In genomic region chr14:94394025-94394493, GRCh38 we compare ENCODE assay signal across 1 cellular context.
TF ChIP-seq lines count a peak whose summit lies in the region.

No MANE protein-coding gene starts in this region.

TF ChIP-seq in HepG2, 621 proteins besides CTCF, POLR2A, EP300 and RAD21 (continued from another document):
- TF ChIP-seq ZBTB44 (CRISPR knock-in tag; IDR thresholded peaks at IDR 0.05) (no peak), TBX3 (IDR thresholded peaks at IDR 0.05; ENCODE audit: borderline replicate concordance) (no peak), SRSF1 (optimal IDR thresholded peaks at IDR 0.05; ENCODE audit: low read depth, low read length) (no peak), SOX13 (IDR thresholded peaks at IDR 0.05) (no peak), SOX13 (CRISPR knock-in tag; conservative IDR thresholded peaks at IDR 0.05 in 1 of 2, IDR thresholded peaks at IDR 0.05 in 1 of 2) (peak in 1 of 2 experiments; percentile 63; a peak in 1 of 4 replicates), KAT7 (CRISPR knock-in tag; IDR thresholded peaks at IDR 0.05; ENCODE audit: borderline replicate concordance) (no peak), BRCA1 (CRISPR knock-in tag; IDR thresholded peaks at IDR 0.05) (no peak), ZNF280D (CRISPR knock-in tag; IDR thresholded peaks at IDR 0.05) (no peak; the same call in 1 of the 2 replicates), ARHGAP35 (CRISPR knock-in tag; IDR thresholded peaks at IDR 0.05; ENCODE audit: borderline replicate concordance) (no peak), POLR2AphosphoS5 (IDR thresholded peaks at IDR 0.05; ENCODE audit: low read depth, low read length) (no peak), SNAI1 (CRISPR knock-in tag; IDR thresholded peaks at IDR 0.05; ENCODE audit: borderline replicate concordance) (no peak), GRHL1 (CRISPR knock-in tag; conservative IDR thresholded peaks at IDR 0.05) (no peak), NFAT5 (CRISPR knock-in tag; IDR thresholded peaks at IDR 0.05) (no peak), ZNF776 (CRISPR knock-in tag; IDR thresholded peaks at IDR 0.05) (no peak), ZFP91 (CRISPR knock-in tag; IDR thresholded peaks at IDR 0.05; ENCODE audit: borderline replicate concordance) (peak; percentile 31; the same call in 1 of the 2 replicates), ZNF547 (CRISPR knock-in tag; IDR thresholded peaks at IDR 0.05) (no peak), FOSL1 (CRISPR knock-in tag; IDR thresholded peaks at IDR 0.05; ENCODE audit: borderline replicate concordance) (no peak), ZNF230 (CRISPR knock-in tag; IDR thresholded peaks at IDR 0.05) (0 out of 2 replicates have a peak, but pooled peaks have one; percentile 62), ZNF737 (CRISPR knock-in tag; IDR thresholded peaks at IDR 0.05; ENCODE audit: borderline replicate concordance) (no peak), STAT5B (CRISPR knock-in tag; IDR thresholded peaks at IDR 0.05) (no peak), ZNF790 (CRISPR knock-in tag; IDR thresholded peaks at IDR 0.05; ENCODE audit: borderline replicate concordance) (no peak), SP1 (IDR thresholded peaks at IDR 0.05) (no peak), SP1 (CRISPR knock-in tag; IDR thresholded peaks at IDR 0.05) (no peak), ZNF205 (CRISPR knock-in tag; IDR thresholded peaks at IDR 0.05) (no peak), ZBTB38 (CRISPR knock-in tag; IDR thresholded peaks at IDR 0.05) (no peak), HOXA3 (CRISPR knock-in tag; IDR thresholded peaks at IDR 0.05) (0 out of 2 replicates have a peak, but pooled peaks have one; percentile 20), KLF13 (CRISPR knock-in tag; IDR thresholded peaks at IDR 0.05) (no peak), GABPB1 (CRISPR knock-in tag; IDR thresholded peaks at IDR 0.05) (0 out of 2 replicates have a peak, but pooled peaks have one; percentile 15), ZNF710 (CRISPR knock-in tag; IDR thresholded peaks at IDR 0.05; ENCODE audit: borderline replicate concordance) (no peak), ZNF691 (CRISPR knock-in tag; IDR thresholded peaks at IDR 0.05; ENCODE audit: borderline replicate concordance, low read depth) (no peak; the same call in 1 of the 2 replicates), HNRNPK (IDR thresholded peaks at IDR 0.05; ENCODE audit: low read depth, low read length, poor library complexity, severe bottlenecking) (no peak), IRF1 (CRISPR knock-in tag; IDR thresholded peaks at IDR 0.05; ENCODE audit: low read depth) (no peak), ZNF672 (CRISPR knock-in tag; IDR thresholded peaks at IDR 0.05) (0 out of 2 replicates have a peak, but pooled peaks have one; percentile 43), NR2F1 (CRISPR knock-in tag; IDR thresholded peaks at IDR 0.05) (no peak), ZNF83 (CRISPR knock-in tag; IDR thresholded peaks at IDR 0.05; ENCODE audit: borderline replicate concordance) (no peak)
